ENCODE assay signal across 11 cellular contexts in the genomic region with DNA sequence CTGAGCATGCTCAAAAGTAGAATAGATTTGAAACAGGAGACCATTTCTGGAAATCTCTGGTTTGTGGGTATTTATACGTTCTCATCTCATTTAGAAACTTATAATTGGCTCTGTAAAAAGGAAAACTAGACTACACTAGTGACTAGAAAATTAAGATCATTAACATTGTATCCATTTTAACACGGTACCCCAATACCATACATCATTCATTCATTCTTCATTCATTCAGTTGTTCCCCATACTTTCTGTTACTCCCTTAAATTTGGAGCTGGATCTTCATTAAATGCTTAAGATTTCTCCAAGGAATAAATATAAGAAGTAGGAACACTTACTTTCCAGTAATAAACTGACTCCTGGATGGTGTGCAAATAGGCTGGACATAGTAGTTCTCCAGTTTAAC. TPM values are rescaled to one million over a fixed set of nuclear protein-coding genes. Genes with fewer than 3 reads are reported as not detected.
A peak's percentile ranks its signal among the peaks of the same experiment; 100 is the strongest.
DNase-seq lines count a peak whose midpoint lies in the region; ATAC-seq and TF ChIP-seq lines count a peak whose summit lies in the region.
"Had no signal": no experiment of that assay in that cellular context is flagged by ENCODE, and none has a peak within 500 bp of the region (broad histone marks: within the 10 kb centered on the region; RNA-seq: fewer than 3 reads in every experiment).

No MANE protein-coding gene starts in this region.

- no peaks in the 10 kb centered on the region for H3K27me3 ChIP-seq in SJSA1 (replicated peaks)

- H3K4me3 ChIP-seq in AG10803 (ENCODE audit: low read length) = peak overlapping the region; percentile 81
- peak overlapping the region; percentile 83 for H3K4me3 ChIP-seq in SJSA1

- 0 out of 2 replicates have a peak, but pooled peaks cover 2% of the 10 kb centered on the region for H3K9me3 ChIP-seq in SJSA1 (replicated peaks)

- H3K4me3 Mint-ChIP-seq in osteocyte (ENCODE audit: unreplicated experiment) = peak overlapping the region; percentile 93

- ATAC-seq in HG03354 (IDR thresholded peaks at IDR 0.05; ENCODE audit: poor library complexity, severe bottlenecking, unreplicated experiment) = no peak

- peaks cover 17% of the 10 kb centered on the region for H3K36me3 Mint-ChIP-seq in osteocyte (ENCODE audit: unreplicated experiment)

- TF ChIP-seq CTCF in AG10803 (conservative IDR thresholded peaks at IDR 0.05; ENCODE audit: low read length) (no peak), osteocyte (IDR thresholded peaks at IDR 0.05) (no peak)

- peak overlapping the region; percentile 98 for H3K27ac Mint-ChIP-seq in osteocyte (ENCODE audit: unreplicated experiment)

- no peaks in the 10 kb centered on the region for H3K27me3 Mint-ChIP-seq in osteocyte (ENCODE audit: unreplicated experiment)

- peaks cover 62% of the 10 kb centered on the region for H3K36me3 ChIP-seq in SJSA1

- peaks cover 49% of the 10 kb centered on the region for H3K4me1 Mint-ChIP-seq in osteocyte (ENCODE audit: unreplicated experiment)

- H3K4me1 ChIP-seq in SJSA1 (replicated peaks) = peaks cover 29% of the 10 kb centered on the region

- H3K9me3 Mint-ChIP-seq in osteocyte (ENCODE audit: unreplicated experiment) = peaks cover 17% of the 10 kb centered on the region

- DNase-seq in AG10803 (ENCODE audit: low read depth) (no peak), SJSA1 (ENCODE audit: low read depth in 1 of 2, low spot score in 2 of 2) (no peak), fibroblast of peridontal ligament (ENCODE audit: extremely low read depth) (peak; percentile 35), osteocyte (ENCODE audit: extremely low spot score, unreplicated experiment) (no peak), anterior cingulate cortex (lab: John Stamatoyannopoulos, UW) (no peak), foreskin melanocyte (no peak), HUDEP-2 (lab: John Stamatoyannopoulos, UW; ENCODE audit: unreplicated experiment in 76 of 76) (no peak)
- DNase-seq: activated effector memory CD4-positive, alpha-beta T cell treated with anti-CD3 and anti-CD28 coated beads, Interleukin-2, amount 50 U/mL, for 16 hours; erythroblast; OCI-M1 had no signal

- peak overlapping the region; percentile 88 for H3K27ac ChIP-seq in SJSA1

RNA-seq across cellular contexts. Expression of a gene that starts 1.3 kb away (rescaled TPM):
- 51.5 and 67.0 TPM in 2 replicates for total RNA-seq in SJSA1 (2014; rRNA removed; shearing (Covaris generic))
- 61.7 and 63.3 TPM in 2 replicates for total RNA-seq in osteocyte
